In the genomic region with DNA sequence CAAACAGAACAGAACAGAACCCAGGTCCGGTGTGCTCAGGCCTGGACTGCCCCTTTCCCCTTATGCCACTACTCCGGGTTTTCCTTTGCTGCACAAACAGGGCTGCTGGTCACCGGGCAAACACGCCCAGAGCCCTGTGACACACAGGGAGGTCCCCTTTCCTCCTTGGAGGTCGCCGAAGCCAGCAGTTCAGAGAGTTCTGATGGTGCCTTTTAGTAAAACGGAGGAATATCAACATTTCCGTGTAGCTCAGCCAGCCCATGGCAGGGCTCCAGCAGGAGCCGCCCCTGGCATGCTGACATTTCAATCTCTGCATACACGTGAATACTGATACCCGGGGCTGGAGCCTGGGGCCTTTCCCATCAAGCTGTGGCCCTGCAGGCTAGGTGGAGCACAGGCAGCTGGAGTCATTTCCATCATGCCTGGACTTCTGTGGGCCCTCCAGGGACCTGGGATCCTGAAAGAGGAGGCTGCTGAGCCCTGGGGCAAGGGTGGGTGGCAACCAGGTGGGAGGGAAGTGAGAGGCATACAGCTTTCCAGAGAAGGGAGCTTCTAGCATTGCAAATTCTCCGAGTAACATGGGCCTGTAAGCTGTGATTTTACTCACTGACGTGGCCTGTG, we compare ENCODE assay signal across 25 cellular contexts.
DNase-seq lines count a peak whose midpoint lies in the region; ATAC-seq and TF ChIP-seq lines count a peak whose summit lies in the region.
"Had no signal": no experiment of that assay in that cellular context is flagged by ENCODE, and none has a peak within 500 bp of the region (broad histone marks: within the 10 kb centered on the region; RNA-seq: fewer than 3 reads in every experiment).

No MANE protein-coding gene starts in this region.

- POLR2A ChIA-PET in HEK293T (lab: Yijun Ruan, JAX): no interaction called here

- H3K36me3 ChIP-seq in left ventricle myocardium inferior: no peaks in the 10 kb centered on the region
- no peaks in the 10 kb centered on the region for H3K36me3 ChIP-seq in sigmoid colon
- H3K36me3 ChIP-seq: neutrophil, WERI-Rb-1 had no signal

- H3K27me3 ChIP-seq in left ventricle myocardium inferior (ENCODE audit: low read depth) (no peaks in the 10 kb centered on the region), sigmoid colon (no peaks in the 10 kb centered on the region)
- H3K27me3 ChIP-seq: neutrophil had no signal

- no peak overlapping the region for H3K27ac ChIP-seq in left ventricle myocardium inferior (replicated peaks)
- no peak overlapping the region for H3K27ac ChIP-seq in sigmoid colon
- H3K27ac ChIP-seq: neutrophil, WERI-Rb-1 had no signal

- CTCF ChIA-PET in HEK293T (lab: Yijun Ruan, JAX): no interaction called here

- TF ChIP-seq POLR2A in sigmoid colon (IDR thresholded peaks at IDR 0.05): no peak

- WGBS in sigmoid colon, 2 donors: 20 to 72% methylated on average over 13 of the region's 13 CpGs

- ATAC-seq in Right ventricle myocardium superior (ENCODE audit: poor library complexity): peak; percentile 47
- peak; percentile 22 for ATAC-seq in omental fat pad (ENCODE audit: low FRiP score)
- ATAC-seq in GM19452 (IDR thresholded peaks at IDR 0.05; ENCODE audit: unreplicated experiment): no peak
- ATAC-seq in HG02610 (IDR thresholded peaks at IDR 0.05; ENCODE audit: unreplicated experiment): no peak
- ATAC-seq: activated CD8-positive, alpha-beta memory T cell treated with anti-CD3 and anti-CD28 coated beads, Interleukin-2, amount 10 ng/mL, durations not matched to agents 7 days and 5 days; activated T-cell treated with anti-CD3 and anti-CD28 coated beads, Interleukin-2, amount 50 U/mL, for 72 hours; stimulated activated naive B cell treated with anti-CD40 and anti-IgM and Interleukin-4, amounts not matched to agents 10 μg/mL and 1 μg/mL and 100 μg/mL, for 72 hours had no signal

- TF ChIP-seq EP300 in sigmoid colon (IDR thresholded peaks at IDR 0.05): no peak

- H3K9me3 ChIP-seq in left ventricle myocardium inferior (replicated peaks): no peaks in the 10 kb centered on the region
- no peaks in the 10 kb centered on the region for H3K9me3 ChIP-seq in sigmoid colon
- H3K9me3 ChIP-seq: neutrophil had no signal

- DNase-seq in Right ventricle myocardium superior: no peak
- DNase-seq in left ventricle myocardium inferior: no peak
- DNase-seq in head of caudate nucleus: peak in 37 of 42 donors; percentile 31 to 83 (median 59)
- no peak for DNase-seq in omental fat pad (ENCODE audit: low spot score)
- DNase-seq in HEK293T (ENCODE audit: extremely low spot score): no peak
- DNase-seq in sigmoid colon: no peak
- DNase-seq: 8988T; activated CD4-positive, alpha-beta T cell treated with anti-CD3 and anti-CD28 coated beads, Interleukin-2, amount 10 ng/mL, durations not matched to agents 7 days and 5 days; activated CD8-positive, alpha-beta memory T cell treated with anti-CD3 and anti-CD28 coated beads, Interleukin-2, amount 10 ng/mL, durations not matched to agents 7 days and 5 days; activated naive CD4-positive, alpha-beta T cell treated with anti-CD3 and anti-CD28 coated beads for 36 hours; activated T-cell treated with anti-CD3 and anti-CD28 coated beads, Interleukin-2, amount 50 U/mL, for 72 hours; AML-193; amniotic stem cell; DMS79 treated with DMSO at 0.1 percent for 48 hours; islet precursor cell; mammary epithelial cell; NCI-H1048; NCI-H187; retina; stimulated activated CD4-positive, alpha-beta T cell treated with anti-CD3 and anti-CD28 coated beads, Interleukin-4, amount 100 ng/mL, for 1 hour; stimulated activated naive B cell treated with anti-CD40 and anti-IgM and Interleukin-4, amounts not matched to agents 10 μg/mL and 1 μg/mL and 100 μg/mL, for 72 hours; WERI-Rb-1 had no signal

- H3K4me1 ChIP-seq in left ventricle myocardium inferior (peaks cover 17% of the 10 kb centered on the region), sigmoid colon (peaks cover 0 to 8% (median 0%) of the 10 kb centered on the region in 4 donors)

- intact Hi-C loops in Right ventricle myocardium superior (cut with DNase I) (no loop called here), left ventricle myocardium inferior (cut with micrococcal nuclease) (no loop called here), head of caudate nucleus (cut with DNase I) (no loop called here), sigmoid colon (cut with DNase I) (no loop called here)

- H3K4me3 ChIP-seq in left ventricle myocardium inferior: no peak overlapping the region
- no peak overlapping the region for H3K4me3 ChIP-seq in sigmoid colon

- TF ChIP-seq CTCF in left ventricle myocardium inferior (IDR thresholded peaks at IDR 0.05; ENCODE audit: borderline replicate concordance): no peak
- TF ChIP-seq CTCF in omental fat pad (IDR thresholded peaks at IDR 0.05): no peak
- TF ChIP-seq CTCF in sigmoid colon (IDR thresholded peaks at IDR 0.05): no peak

TF ChIP-seq in HEK293T, 16 proteins besides CTCF, POLR2A, EP300 and RAD21:
- TF ChIP-seq SUZ12 (IDR thresholded peaks at IDR 0.05) (no peak), LEF1 (IDR thresholded peaks at IDR 0.05; ENCODE audit: borderline replicate concordance) (no peak), ARNT (IDR thresholded peaks at IDR 0.05) (no peak), FOXK2 (IDR thresholded peaks at IDR 0.05) (no peak), FOXA1 (IDR thresholded peaks at IDR 0.05) (no peak), HDGF (IDR thresholded peaks at IDR 0.05; ENCODE audit: borderline replicate concordance) (no peak), BHLHE40 (IDR thresholded peaks at IDR 0.05; ENCODE audit: borderline replicate concordance) (no peak), CTBP1 (IDR thresholded peaks at IDR 0.05; ENCODE audit: borderline replicate concordance) (no peak), SP1 (IDR thresholded peaks at IDR 0.05) (no peak), L3MBTL2 (conservative IDR thresholded peaks at IDR 0.05) (no peak), FOXM1 (IDR thresholded peaks at IDR 0.05; ENCODE audit: borderline replicate concordance) (no peak), NFRKB (IDR thresholded peaks at IDR 0.05) (no peak), ELF4 (IDR thresholded peaks at IDR 0.05) (no peak)
- TF ChIP-seq, protein P1, sequence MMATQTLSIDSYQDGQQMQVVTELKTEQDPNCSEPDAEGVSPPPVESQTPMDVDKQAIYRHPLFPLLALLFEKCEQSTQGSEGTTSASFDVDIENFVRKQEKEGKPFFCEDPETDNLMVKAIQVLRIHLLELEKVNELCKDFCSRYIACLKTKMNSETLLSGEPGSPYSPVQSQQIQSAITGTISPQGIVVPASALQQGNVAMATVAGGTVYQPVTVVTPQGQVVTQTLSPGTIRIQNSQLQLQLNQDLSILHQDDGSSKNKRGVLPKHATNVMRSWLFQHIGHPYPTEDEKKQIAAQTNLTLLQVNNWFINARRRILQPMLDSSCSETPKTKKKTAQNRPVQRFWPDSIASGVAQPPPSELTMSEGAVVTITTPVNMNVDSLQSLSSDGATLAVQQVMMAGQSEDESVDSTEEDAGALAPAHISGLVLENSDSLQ (IDR thresholded peaks at IDR 0.05): no peak

Comparison
In these comparisons a context has a peak if more than half of its experiments do, and no peak if none do; other contexts are left out.
1. ATAC-seq: peak in Right ventricle myocardium superior (single experiment) and omental fat pad (single experiment); none in GM19452 (single experiment) and HG02610 (single experiment).
2. DNase-seq: peak in head of caudate nucleus (37 of 42); none in Right ventricle myocardium superior (single experiment), left ventricle myocardium inferior (single experiment), omental fat pad (single experiment), HEK293T (single experiment) and sigmoid colon (single experiment).